In the genomic region with DNA sequence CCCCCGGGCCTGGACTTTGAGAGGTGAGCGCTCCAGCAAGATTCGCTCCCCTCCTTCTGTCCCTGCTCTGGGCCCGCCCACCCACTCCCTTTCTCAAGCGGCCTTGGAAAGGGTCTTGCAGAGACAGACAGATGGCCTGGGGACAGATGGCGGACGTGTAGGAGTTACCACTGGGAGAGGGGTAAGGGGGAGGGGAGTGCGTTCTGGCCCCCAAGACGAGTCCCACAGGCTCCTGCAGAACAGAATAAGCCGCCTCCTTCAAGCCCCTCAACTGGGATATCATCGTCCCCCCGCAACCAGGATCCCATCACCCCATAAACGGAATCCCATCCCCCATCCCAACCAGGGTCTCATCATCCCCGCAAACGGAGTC, we compare ENCODE assay signal across 8 cellular contexts. TPM values are rescaled to one million over a fixed set of nuclear protein-coding genes. Genes with fewer than 3 reads are reported as not detected.
DNase-seq lines count a peak whose midpoint lies in the region; ATAC-seq, FAIRE-seq and TF ChIP-seq lines count a peak whose summit lies in the region.

No MANE protein-coding gene starts in this region.

- no peaks in the 10 kb centered on the region for H3K9me2 ChIP-seq in GM23248 (ENCODE audit: insufficient read depth)

- ATAC-seq in gastroesophageal sphincter = no peak
- ATAC-seq in HG03039 (IDR thresholded peaks at IDR 0.05; ENCODE audit: unreplicated experiment) = no peak
- no peak for ATAC-seq in GM21737 (IDR thresholded peaks at IDR 0.05; ENCODE audit: unreplicated experiment)

- H3K36me3 ChIP-seq in GM23248 (ENCODE audit: low read depth) (no peaks in the 10 kb centered on the region), SJSA1 (no peaks in the 10 kb centered on the region), gastroesophageal sphincter (no peaks in the 10 kb centered on the region)

- in situ Hi-C loops in GM23248 (cut with MboI) = no loop called here

- H3K79me2 ChIP-seq in GM23248 (ENCODE audit: insufficient read depth) = no peaks in the 10 kb centered on the region

- H3K9me3 ChIP-seq in GM23248 (ENCODE audit: low read depth) = no peaks in the 10 kb centered on the region
- H3K9me3 ChIP-seq in SJSA1 (replicated peaks) = no peaks in the 10 kb centered on the region
- H3K9me3 ChIP-seq in gastroesophageal sphincter = no peaks in the 10 kb centered on the region

- H3K4me3 ChIP-seq in GM23248 (peak overlapping the region; percentile 73), SJSA1 (peak overlapping the region; percentile 34), gastroesophageal sphincter (peak overlapping the region; percentile 25 to 55), skeletal muscle cell (ENCODE audit: low read depth, low read length) (peak overlapping the region; percentile 45)

- H3K4me1 ChIP-seq in GM23248 (ENCODE audit: insufficient read depth) (peaks cover 11% of the 10 kb centered on the region), SJSA1 (replicated peaks) (peaks cover 45% of the 10 kb centered on the region), gastroesophageal sphincter (peaks cover 0 to 48% (median 19%) of the 10 kb centered on the region in 3 donors)

- TF ChIP-seq CTCF in gastroesophageal sphincter (IDR thresholded peaks at IDR 0.05) = no peak
- no peak for TF ChIP-seq CTCF in D721Med (IDR thresholded peaks at IDR 0.05; ENCODE audit: insufficient read depth, missing control alignments)

- no peak for TF ChIP-seq EP300 in gastroesophageal sphincter (IDR thresholded peaks at IDR 0.05)

- DNase-seq in GM23248 (no peak), SJSA1 (ENCODE audit: low read depth in 1 of 2, low spot score in 2 of 2) (no peak), skeletal muscle cell (ENCODE audit: low read depth) (no peak), dedifferentiated amniotic fluid mesenchymal stem cell (ENCODE audit: extremely low spot score) (no peak), D721Med (ENCODE audit: insufficient read length, low spot score) (no peak)

- 19 to 25% methylated on average over 11 to 13 of the region's 15 CpGs for WGBS in GM23248 (ENCODE audit: low coverage in 1 of 2, low lambda C conversion rate in 2 of 2, missing lambda C conversion rate in 2 of 2), 2 experiments
- no CpG with 5 or more reads among the region's 15 CpGs for WGBS in gastroesophageal sphincter (ENCODE audit: low coverage in 1 of 2), 2 donors

- no peaks in the 10 kb centered on the region for H4K20me1 ChIP-seq in GM23248 (ENCODE audit: insufficient read depth)

- H3F3A ChIP-seq in GM23248 (ENCODE audit: insufficient read depth) = peaks cover 16% of the 10 kb centered on the region

- H3K4me2 ChIP-seq in GM23248 (ENCODE audit: unreplicated experiment) = peak overlapping the region; percentile 89

- H3K27me3 ChIP-seq in GM23248 (replicated peaks; ENCODE audit: insufficient read depth) (no peaks in the 10 kb centered on the region), SJSA1 (replicated peaks) (no peaks in the 10 kb centered on the region), gastroesophageal sphincter (peaks cover 10% of the 10 kb centered on the region)

- H3K9ac ChIP-seq in GM23248 = peak overlapping the region; percentile 64

- no peak for TF ChIP-seq POLR2A in gastroesophageal sphincter (IDR thresholded peaks at IDR 0.05)

- FAIRE-seq in D721Med (lab: Jason Lieb, UNC) = no peak

- H2AFZ ChIP-seq in GM23248 = peak overlapping the region; percentile 86

- H3K27ac ChIP-seq in GM23248 = no peak overlapping the region
- peak overlapping the region; percentile 55; the same call in 1 of the 2 replicates for H3K27ac ChIP-seq in SJSA1
- peak overlapping the region in 1 of 4 donors; percentile 57 for H3K27ac ChIP-seq in gastroesophageal sphincter

RNA-seq across cellular contexts. Expression of a gene that starts 3.6 kb away (rescaled TPM):
- total RNA-seq in GM23248 (2014; rRNA removed; shearing (Covaris generic)) = 0.76 and 0.86 TPM in 2 replicates
- polyA plus RNA-seq in GM23248 (2016; fragmentation: Nextera tagmentation; extraction: Ambion mirVana) = 2.0 TPM in 2 replicates
- total RNA-seq in SJSA1 (2014; rRNA removed; shearing (Covaris generic)) = 5.0 and 7.4 TPM in 2 replicates
- total RNA-seq in gastroesophageal sphincter = 10 to 100 TPM in 1 of 4 donors, 1 to 10 TPM in 3; 5.8 to 16.4 (median 7.0) TPM

RNA-seq across cellular contexts. Expression of a gene that starts 34.4 kb away (rescaled TPM):
- 177 and 207 TPM in 2 replicates for total RNA-seq in GM23248 (2014; rRNA removed; shearing (Covaris generic))
- polyA plus RNA-seq in GM23248 (2016; fragmentation: Nextera tagmentation; extraction: Ambion mirVana) = 591 and 597 TPM in 2 replicates
- 214 and 250 TPM in 2 replicates for total RNA-seq in SJSA1 (2014; rRNA removed; shearing (Covaris generic))
- total RNA-seq in gastroesophageal sphincter = 10 to 100 TPM; 20.5 to 44.6 (median 30.1) TPM
